In the genomic region with DNA sequence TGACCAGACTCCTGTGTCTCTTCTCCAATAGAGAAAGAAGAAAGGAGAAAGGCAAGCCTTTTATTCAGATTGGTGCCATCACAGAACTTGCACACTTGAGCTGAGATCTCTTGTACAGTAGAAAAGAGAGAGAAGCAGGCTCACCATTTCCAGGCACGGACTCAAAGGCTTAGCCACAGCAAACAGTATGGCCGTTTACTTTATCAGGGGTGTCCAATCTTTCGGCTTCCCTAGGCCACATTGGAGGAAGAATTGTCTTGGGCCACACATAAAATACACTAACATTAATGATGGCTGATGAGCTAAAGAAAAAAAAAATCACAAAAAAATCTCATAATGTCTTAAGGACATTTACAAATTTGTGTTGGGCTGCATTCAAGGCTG, we compare ENCODE assay signal across 10 cellular contexts. TPM values are rescaled to one million over a fixed set of nuclear protein-coding genes. Genes with fewer than 3 reads are reported as not detected.
"Had no signal": no experiment of that assay in that cellular context is flagged by ENCODE, and none has a peak within 500 bp of the region (broad histone marks: within the 10 kb centered on the region; RNA-seq: fewer than 3 reads in every experiment).

No MANE protein-coding gene starts in this region.

- H3K9me3 ChIP-seq: HAP-1 had no signal

- H3K36me3 Mint-ChIP-seq: IgD-negative memory B cell had no signal

- H3K9ac ChIP-seq: GM23248 had no signal

- FAIRE-seq: HepG2 had no signal

- ATAC-seq: HCT116, HepG2 had no signal

- H2AFZ ChIP-seq: GM23248 had no signal

- H3K4me3 Mint-ChIP-seq: HFFc6 had no signal

- H3K27ac Mint-ChIP-seq: HFFc6 had no signal

- H3K27me3 Mint-ChIP-seq: IgD-negative memory B cell had no signal

- H3K27ac ChIP-seq: GM23248, HL-60 had no signal

- H3K4me3 ChIP-seq: GM23248, HAP-1 had no signal

- DNase-seq: GM23248, GOT3, H7, HFFc6 had no signal

- H3K36me3 ChIP-seq: HAP-1 had no signal

RNA-seq across cellular contexts. Expression of a gene that starts 55.6 kb away (rescaled TPM):
- total RNA-seq: H4 had no signal
